In the genomic region with DNA sequence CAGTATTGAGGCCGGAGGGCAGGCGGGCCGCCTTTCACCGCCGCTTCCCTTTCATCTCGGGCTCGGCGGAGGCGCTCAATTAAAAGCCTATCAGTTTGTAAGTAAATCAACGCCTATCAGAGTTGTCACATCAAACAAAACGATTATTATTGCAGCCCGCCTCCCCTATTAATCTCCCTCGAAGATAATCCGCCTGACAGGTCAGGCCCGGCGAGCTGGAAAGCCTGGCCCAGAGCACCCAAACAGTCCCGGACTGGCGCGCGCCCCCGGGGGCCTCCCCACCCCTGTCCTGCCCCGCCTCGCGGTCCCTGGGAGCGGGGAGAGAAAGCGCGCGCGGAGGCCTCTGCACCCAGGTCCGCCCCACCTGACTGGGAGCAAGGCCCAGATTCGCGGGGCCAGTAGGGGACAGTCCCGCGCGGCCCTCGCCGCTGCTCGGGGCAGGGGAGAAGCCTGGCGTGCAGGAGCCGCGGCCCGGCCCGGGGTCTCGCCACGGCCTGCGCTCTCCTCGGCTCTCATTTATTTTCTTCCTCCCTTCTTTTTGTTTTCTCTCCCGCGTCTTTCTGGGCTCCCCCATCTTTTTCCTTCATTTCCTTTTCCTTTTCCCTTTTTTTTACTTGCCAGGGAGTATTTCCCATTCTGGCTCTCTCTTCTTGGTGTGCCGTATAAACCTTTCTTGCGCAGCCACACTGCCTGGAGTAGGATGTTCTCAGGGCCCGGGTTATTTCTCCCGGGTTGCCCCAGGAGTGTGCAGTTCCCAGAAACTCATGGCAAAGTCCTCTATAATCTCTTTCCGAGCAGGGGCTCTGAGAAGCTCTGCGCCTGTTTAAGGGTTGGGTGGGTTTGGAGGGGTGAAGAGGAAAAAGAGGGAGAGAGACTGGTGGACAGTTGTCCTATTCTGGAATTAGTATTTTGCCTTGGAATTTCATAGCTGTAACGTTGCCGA, we compare ENCODE assay signal across 11 cellular contexts. TPM values are rescaled to one million over a fixed set of nuclear protein-coding genes. Genes with fewer than 3 reads are reported as not detected.
A peak's percentile ranks its signal among the peaks of the same experiment; 100 is the strongest.
DNase-seq lines count a peak whose midpoint lies in the region; ATAC-seq and TF ChIP-seq lines count a peak whose summit lies in the region.
"Had no signal": no experiment of that assay in that cellular context is flagged by ENCODE, and none has a peak within 500 bp of the region (broad histone marks: within the 10 kb centered on the region; RNA-seq: fewer than 3 reads in every experiment).

No MANE protein-coding gene starts in this region.

- peaks cover 74% of the 10 kb centered on the region for H3K27me3 Mint-ChIP-seq in activated naive CD8-positive, alpha-beta T cell treated with anti-CD3 and anti-CD28 coated beads, Interleukin-2, amount 50 U/mL, for 24 hours

- no TSS peak for BruUV-seq in A673 (replicated peaks; lab: Mats Ljungman, UMichigan)

- H3K36me3 Mint-ChIP-seq in activated naive CD8-positive, alpha-beta T cell treated with anti-CD3 and anti-CD28 coated beads, Interleukin-2, amount 50 U/mL, for 24 hours (ENCODE audit: low read depth), result no peaks in the 10 kb centered on the region

- no peak overlapping the region for H3K27ac Mint-ChIP-seq in activated naive CD8-positive, alpha-beta T cell treated with anti-CD3 and anti-CD28 coated beads, Interleukin-2, amount 50 U/mL, for 24 hours

- no peak overlapping the region for H3K4me3 Mint-ChIP-seq in activated naive CD8-positive, alpha-beta T cell treated with anti-CD3 and anti-CD28 coated beads, Interleukin-2, amount 50 U/mL, for 24 hours

- H3K27ac ChIP-seq in HEK293 (ENCODE audit: extremely low read depth, low read depth, low read length) (peak overlapping the region; percentile 100), Peyer's patch (peak overlapping the region in 2 of 4 donors; percentile 27 to 98), right cardiac atrium (ENCODE audit: low read length) (no peak overlapping the region), psoas muscle (no peak overlapping the region), A673 (ENCODE audit: low read depth, low read length, poor library complexity, severe bottlenecking) (no peak overlapping the region)

- intact Hi-C loops in right cardiac atrium (cut with DNase I) (loop anchor here in 3 of 4 donors (10.0 kb wide), 5 partner anchors 209 to 1149 kb away; no protein-coding TSS in a partner anchor), psoas muscle (cut with DNase I) (loop anchor here (10.0 kb wide), 3 partner anchors 249 to 1139 kb away; no protein-coding TSS in a partner anchor), A673 (cut with micrococcal nuclease; ENCODE audit: unreplicated experiment) (loop anchor here (10.0 kb wide), 1 partner anchor 509 kb away; no protein-coding TSS in a partner anchor)

- H3K9me3 ChIP-seq in HEK293 (ENCODE audit: control insufficient read depth, insufficient read depth, low read depth, low read length), result no peaks in the 10 kb centered on the region
- H3K9me3 ChIP-seq in Peyer's patch, result no peaks in the 10 kb centered on the region
- H3K9me3 ChIP-seq in right cardiac atrium (ENCODE audit: control insufficient read depth, low read length), result no peaks in the 10 kb centered on the region
- H3K9me3 ChIP-seq in psoas muscle, result no peaks in the 10 kb centered on the region
- H3K9me3 ChIP-seq in A673 (ENCODE audit: low read depth, low read length, poor library complexity, severe bottlenecking), result no peaks in the 10 kb centered on the region

- POLR2A ChIA-PET in HEK293 (lab: Yijun Ruan, JAX) (interaction anchor here (0.6 kb wide), 1 partner anchor 16 kb away, joined by 3 read pairs; no protein-coding TSS in a partner anchor), A673 (lab: Charles Lee; ENCODE audit: low non-redundant PET) (no interaction called here)

- peaks cover 37% of the 10 kb centered on the region for H3K4me1 Mint-ChIP-seq in activated naive CD8-positive, alpha-beta T cell treated with anti-CD3 and anti-CD28 coated beads, Interleukin-2, amount 50 U/mL, for 24 hours

- H3K4me3 ChIP-seq in HEK293 (ENCODE audit: low read depth, low read length) (no peak overlapping the region), Peyer's patch (peak overlapping the region in 3 of 4 donors; percentile 67 to 86 (median 79)), right cardiac atrium (ENCODE audit: low read length) (no peak overlapping the region), psoas muscle (peak overlapping the region; percentile 90), A673 (ENCODE audit: low read depth, low read length, poor library complexity, severe bottlenecking) (no peak overlapping the region)
- H3K4me3 ChIP-seq: GM12878 had no signal

- H3K27me3 ChIP-seq in Peyer's patch (no peaks in the 10 kb centered on the region), right cardiac atrium (ENCODE audit: control insufficient read depth, insufficient read depth) (no peaks in the 10 kb centered on the region), psoas muscle (ENCODE audit: insufficient read depth in 3 of 3, low read length in 2 of 3) (peaks cover 4 to 79% (median 5%) of the 10 kb centered on the region in 3 donors), A673 (replicated peaks; ENCODE audit: insufficient read depth, low read depth, low read length, poor library complexity) (peaks cover 100% of the 10 kb centered on the region)

- DNase-seq in Peyer's patch (peak in 2 of 3 donors; percentile 51 to 55), right cardiac atrium (peak in 2 of 3 donors; percentile 55 to 63), psoas muscle (no peak), germinal center (ENCODE audit: low spot score) (no peak), A673 (ENCODE audit: low spot score) (no peak)
- no peak for DNase-seq in activated naive CD8-positive, alpha-beta T cell treated with anti-CD3 and anti-CD28 coated beads, Interleukin-2, amount 50 U/mL, for 24 hours
- DNase-seq: activated gamma-delta T cell treated with Interleukin-2 at 50 U/mL for 16 hours had no signal

- CTCF ChIA-PET in HEK293 (lab: Yijun Ruan, JAX), result interaction anchor here (0.6 kb wide), 1 partner anchor 10 kb away, joined by 3 read pairs; no protein-coding TSS in a partner anchor
- CTCF ChIA-PET in A673 (lab: Charles Lee), result no interaction called here

- H3K36me3 ChIP-seq in HEK293 (ENCODE audit: control insufficient read depth in 2 of 2, insufficient read depth in 1 of 2, low read length in 2 of 2), result peaks cover 0 to 20% of the 10 kb centered on the region in 2 experiments; a peak in 1 of 3 replicates
- no peaks in the 10 kb centered on the region for H3K36me3 ChIP-seq in Peyer's patch
- no peaks in the 10 kb centered on the region for H3K36me3 ChIP-seq in psoas muscle (ENCODE audit: insufficient read depth in 1 of 2, low read depth in 1 of 2)
- H3K36me3 ChIP-seq in A673 (ENCODE audit: insufficient read depth, low read length, poor library complexity, severe bottlenecking), result no peaks in the 10 kb centered on the region

- H3K4me1 ChIP-seq in HEK293 (ENCODE audit: control insufficient read depth, insufficient read depth, low read length) (no peaks in the 10 kb centered on the region), Peyer's patch (peaks cover 0 to 23% (median 12%) of the 10 kb centered on the region in 4 donors), right cardiac atrium (ENCODE audit: control insufficient read depth, insufficient read depth, low read length) (no peaks in the 10 kb centered on the region), psoas muscle (peaks cover 11% of the 10 kb centered on the region), A673 (ENCODE audit: insufficient read depth, low read length, poor library complexity, severe bottlenecking) (peaks cover 40% of the 10 kb centered on the region)

- WGBS in right cardiac atrium, result 67% methylated on average over 57 of the region's 57 CpGs
- 68 to 73% (median 71%) methylated on average over 47 to 57 of the region's 57 CpGs for WGBS in psoas muscle, 3 donors

- no peak for TF ChIP-seq POLR2A in Peyer's patch (IDR thresholded peaks at IDR 0.05)

- ATAC-seq in right cardiac atrium, result no peak
- ATAC-seq in psoas muscle, result no peak
- ATAC-seq in GM18909 (IDR thresholded peaks at IDR 0.05; ENCODE audit: poor library complexity, unreplicated experiment), result no peak
- no peak for ATAC-seq in activated naive CD8-positive, alpha-beta T cell treated with anti-CD3 and anti-CD28 coated beads, Interleukin-2, amount 50 U/mL, for 24 hours
- ATAC-seq: GM12878, left lobe of liver had no signal

- TF ChIP-seq CTCF in HEK293 (tag by site-specific recombination; IDR thresholded peaks at IDR 0.05) (no peak), Peyer's patch (IDR thresholded peaks at IDR 0.05) (no peak), psoas muscle (IDR thresholded peaks at IDR 0.05) (no peak), A673 (conservative IDR thresholded peaks at IDR 0.05; ENCODE audit: low read depth, low read length) (no peak)

- H3K9me3 Mint-ChIP-seq in activated naive CD8-positive, alpha-beta T cell treated with anti-CD3 and anti-CD28 coated beads, Interleukin-2, amount 50 U/mL, for 24 hours, result no peaks in the 10 kb centered on the region

TF ChIP-seq in HEK293, 187 proteins besides CTCF, POLR2A, EP300 and RAD21 (continues in another document):
- TF ChIP-seq, protein P1, sequence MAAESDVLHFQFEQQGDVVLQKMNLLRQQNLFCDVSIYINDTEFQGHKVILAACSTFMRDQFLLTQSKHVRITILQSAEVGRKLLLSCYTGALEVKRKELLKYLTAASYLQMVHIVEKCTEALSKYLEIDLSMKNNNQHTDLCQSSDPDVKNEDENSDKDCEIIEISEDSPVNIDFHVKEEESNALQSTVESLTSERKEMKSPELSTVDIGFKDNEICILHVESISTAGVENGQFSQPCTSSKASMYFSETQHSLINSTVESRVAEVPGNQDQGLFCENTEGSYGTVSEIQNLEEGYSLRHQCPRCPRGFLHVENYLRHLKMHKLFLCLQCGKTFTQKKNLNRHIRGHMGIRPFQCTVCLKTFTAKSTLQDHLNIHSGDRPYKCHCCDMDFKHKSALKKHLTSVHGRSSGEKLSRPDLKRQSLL (tag by site-specific recombination; IDR thresholded peaks at IDR 0.05), result no peak
- no peak for TF ChIP-seq ZSCAN30 (tag by site-specific recombination; IDR thresholded peaks at IDR 0.05)
- no peak for TF ChIP-seq ZNF157 (tag by site-specific recombination; IDR thresholded peaks at IDR 0.05)
- peak; percentile 78 for TF ChIP-seq ZEB2 (tag by site-specific recombination; IDR thresholded peaks at IDR 0.05)

RNA-seq across cellular contexts. Expression of a gene that starts 3.9 kb away (rescaled TPM):
- total RNA-seq in Peyer's patch, result 1 to 10 TPM; 5.2 to 9.1 (median 6.4) TPM
- 10 to 100 TPM; 13.2 to 14.6 (median 14.3) TPM for total RNA-seq in right cardiac atrium
- 8.7 TPM for polyA plus RNA-seq in right cardiac atrium
- 1 to 10 TPM; 2.3 to 5.7 (median 4.7) TPM for total RNA-seq in psoas muscle
- 1 to 10 TPM; 1.1 to 2.0 (median 1.7) TPM for polyA plus RNA-seq in psoas muscle
- 1.2 TPM in 2 replicates for total RNA-seq in A673 (2021)

RNA-seq across cellular contexts. Expression of a gene that starts 26.0 kb away (rescaled TPM):
- total RNA-seq in Peyer's patch (10 to 100 TPM in 1 of 4 donors, 1 to 10 TPM in 3; 1.4 to 23.1 (median 3.6) TPM), right cardiac atrium (10 to 100 TPM; 42.7 to 97.9 (median 55.1) TPM), psoas muscle (1 to 10 TPM; 2.4 to 5.7 (median 2.6) TPM), A673 (2021) (not detected in 2 replicates)
- polyA plus RNA-seq in right cardiac atrium (48.8 TPM), psoas muscle (1 to 10 TPM; 1.0 to 2.9 (median 1.5) TPM)

Comparison
In these comparisons a context has a peak if more than half of its experiments do, and no peak if none do; other contexts are left out.
1. H3K4me3 ChIP-seq: peak in Peyer's patch (3 of 4) and psoas muscle (single experiment); none in HEK293 (single experiment), right cardiac atrium (single experiment) and A673 (single experiment).
2. DNase-seq: peak in Peyer's patch (2 of 3) and right cardiac atrium (2 of 3); none in psoas muscle (0 of 2), germinal center (single experiment), A673 (single experiment) and activated naive CD8-positive, alpha-beta T cell treated with anti-CD3 and anti-CD28 coated beads, Interleukin-2, amount 50 U/mL, for 24 hours (single experiment).